22 cellular contexts compared by ENCODE assay signal in genomic region chr5:117249086-117249815, GRCh38.
"Had no signal": no experiment of that assay in that cellular context is flagged by ENCODE, and none has a peak within 500 bp of the region (broad histone marks: within the 10 kb centered on the region; RNA-seq: fewer than 3 reads in every experiment).

No MANE protein-coding gene starts in this region.

- FAIRE-seq: small intestine had no signal

- H3K36me3 ChIP-seq: lower lobe of right lung had no signal

- H3K4me3 ChIP-seq: body of pancreas, coronary artery, lower lobe of right lung had no signal

- H3K27me3 ChIP-seq: body of pancreas had no signal

- DNase-seq: activated CD4-positive, alpha-beta memory T cell treated with anti-CD3 and anti-CD28 coated beads for 36 hours; activated CD4-positive, alpha-beta T cell treated with anti-CD3 and anti-CD28 coated beads for 36 hours; activated CD8-positive, alpha-beta memory T cell treated with anti-CD3 and anti-CD28 coated beads, Interleukin-2, amount 10 ng/mL, durations not matched to agents 7 days and 5 days; activated effector memory CD4-positive, alpha-beta T cell treated with Interleukin-2 at 50 U/mL for 16 hours; activated T-cell treated with anti-CD3 and anti-CD28 coated beads, Interleukin-2, amount 50 U/mL, for 1 hour; amniotic stem cell; body of pancreas; central memory CD4-positive, alpha-beta T cell; effector CD4-positive, alpha-beta T cell; foreskin fibroblast; immature natural killer cell; left cardiac atrium; lower lobe of right lung; naive B cell; occipital lobe; right cardiac atrium; small intestine; stimulated activated CD4-positive, alpha-beta T cell treated with anti-CD3 and anti-CD28 coated beads, Interleukin-4, amount 100 ng/mL, for 24 hours; stimulated activated naive CD4-positive, alpha-beta T cell; T-helper 17 cell; trophoblast cell had no signal

- H3K9me3 ChIP-seq: body of pancreas, lower lobe of right lung had no signal

- ATAC-seq: activated CD4-positive, alpha-beta T cell treated with anti-CD3 and anti-CD28 coated beads for 36 hours; activated CD8-positive, alpha-beta memory T cell treated with anti-CD3 and anti-CD28 coated beads, Interleukin-2, amount 10 ng/mL, durations not matched to agents 7 days and 5 days; body of pancreas; left cardiac atrium; lower lobe of right lung; right cardiac atrium; T-helper 17 cell had no signal

- H3K4me1 ChIP-seq: body of pancreas, lower lobe of right lung had no signal

- H3K27ac ChIP-seq: body of pancreas, coronary artery, lower lobe of right lung had no signal
